ENCODE assay signal across 22 cellular contexts in genomic region chr9:70007831-70008230, GRCh38. TPM values are rescaled to one million over a fixed set of nuclear protein-coding genes. Genes with fewer than 3 reads are reported as not detected.
"Had no signal": no experiment of that assay in that cellular context is flagged by ENCODE, and none has a peak within 500 bp of the region (broad histone marks: within the 10 kb centered on the region; RNA-seq: fewer than 3 reads in every experiment).

No MANE protein-coding gene starts in this region.

- H3K4me3 ChIP-seq: left ventricle myocardium inferior, lung, mucosa of descending colon, ovary, right atrium auricular region, right lobe of liver, skin epidermis, suprapubic skin, thoracic aorta, tibial artery, uterus had no signal

- H3K4me1 ChIP-seq: left ventricle myocardium inferior, right atrium auricular region, right lobe of liver, tibial artery had no signal

- H3K36me3 ChIP-seq: left ventricle myocardium inferior, ovary, right atrium auricular region, right lobe of liver, suprapubic skin, thoracic aorta, tibial artery, uterus had no signal

- H3K9me3 ChIP-seq: left ventricle myocardium inferior, mucosa of descending colon, ovary, right atrium auricular region, right lobe of liver, suprapubic skin, thoracic aorta, tibial artery, uterus had no signal

- H3K27me3 ChIP-seq: ovary, right atrium auricular region, right lobe of liver, suprapubic skin, tibial artery, uterus had no signal

- ATAC-seq: mucosa of descending colon; naive thymus-derived CD4-positive, alpha-beta T cell; natural killer cell treated with Interleukin-12 subunit alpha and Interleukin-12 subunit beta and Interleukin-15 and Interleukin-18, amount 100 ng/mL, for 72 hours; right lobe of liver; stimulated activated effector memory CD8-positive, alpha-beta T cell treated with anti-CD3 and anti-CD28 coated beads, Interleukin-12 subunit alpha, Interleukin-12 subunit beta, amount 100 ng/mL, for 72 hours had no signal

- DNase-seq: hypothalamus; immature natural killer cell; left ventricle myocardium inferior; midbrain; mucosa of descending colon; naive thymus-derived CD4-positive, alpha-beta T cell; ovary; right lobe of liver; stimulated activated CD4-positive, alpha-beta T cell treated with anti-CD3 and anti-CD28 coated beads, Interleukin-12 subunit alpha, Interleukin-12 subunit beta, amount 100 ng/mL, for 4 hours; stimulated activated CD4-positive, alpha-beta T cell treated with anti-CD3 and anti-CD28 coated beads, Interleukin-15, amount 100 ng/mL, for 24 hours; stimulated activated CD4-positive, alpha-beta T cell treated with anti-CD3 and anti-CD28 coated beads, Interleukin-4, amount 100 ng/mL, for 24 hours; stimulated activated naive CD4-positive, alpha-beta T cell; tibial artery; trophoblast cell; uterus had no signal

- H3K27ac ChIP-seq: left ventricle myocardium inferior, ovary, right atrium auricular region, right lobe of liver, skin epidermis, suprapubic skin, thoracic aorta, tibial artery, uterus had no signal

RNA-seq across cellular contexts. Expression of gene MAMDC2, which starts 35.8 kb away (rescaled TPM):
- total RNA-seq: natural killer cell treated with Interleukin-12 subunit alpha and Interleukin-12 subunit beta and Interleukin-15 and Interleukin-18, amount 100 ng/mL, for 72 hours had no signal
- polyA plus RNA-seq: naive thymus-derived CD4-positive, alpha-beta T cell had no signal
